In genomic region chrX:153763298-153763932, GRCh38 we compare ENCODE assay signal across 1 cellular context.
TF ChIP-seq lines count a peak whose summit lies in the region.

No MANE protein-coding gene starts in this region.

TF ChIP-seq in HepG2, 621 proteins besides CTCF, POLR2A, EP300 and RAD21 (continued from another document):
- TF ChIP-seq CENPBD1 (CRISPR knock-in tag; IDR thresholded peaks at IDR 0.05; ENCODE audit: borderline replicate concordance, low read depth) = no peak
TF ChIP-seq in HepG2: peak in this region for 33.
